In genomic region chr19:44141191-44142013, GRCh38 we compare ENCODE assay signal across 8 cellular contexts.
DNase-seq lines count a peak whose midpoint lies in the region; ATAC-seq, FAIRE-seq and TF ChIP-seq lines count a peak whose summit lies in the region.

Gene ZNF234 (plus strand): TSS chr19:44141554. CDS start chr19:44144633, 3,079 bp downstream.

- FAIRE-seq in urothelium cell line (lab: Jason Lieb, UNC) = peak; percentile 44

- H3K4me3 ChIP-seq in astrocyte of the cerebellum (ENCODE audit: low read depth, low read length) = peak within 1 kb of the TSS; percentile 75

- in situ Hi-C loops in astrocyte of the cerebellum (cut with HindIII; ENCODE audit: low sequenced_read_pairs) = no loop called here

- DNase-seq in DMS 273 treated with DMSO at 0.1 percent for 48 hours (lab: John Stamatoyannopoulos, UW) (peak; percentile 60), NCI-H1092 treated with DMSO at 0.1 percent for 48 hours (lab: John Stamatoyannopoulos, UW) (peak; percentile 38), T1000 (lab: John Stamatoyannopoulos, UW) (peak; percentile 63), astrocyte of the cerebellum (ENCODE audit: low read depth) (peak; percentile 55), hepatic stellate cell (ENCODE audit: low spot score) (peak; percentile 88), putamen (ENCODE audit: low spot score) (peak; percentile 92), urothelium cell line (ENCODE audit: low spot score) (peak; percentile 90)

- no peak for TF ChIP-seq CTCF in astrocyte of the cerebellum (IDR thresholded peaks at IDR 0.05; ENCODE audit: low read depth, low read length, missing control alignments)

- ATAC-seq in GM21825 (IDR thresholded peaks at IDR 0.05; ENCODE audit: unreplicated experiment) = peak; percentile 87

Comparison
In these comparisons a context has a peak if more than half of its experiments do, and no peak if none do; other contexts are left out.
1. Peak in every context shown above with its lines: DNase-seq, ATAC-seq and H3K4me3 ChIP-seq.
2. DNase-seq: peak in every context shown above with its lines; median percentile 92 in putamen; 90 in urothelium cell line; 88 in hepatic stellate cell; 63 in T1000; 60 in DMS 273 treated with DMSO at 0.1 percent for 48 hours; 55 in astrocyte of the cerebellum; 38 in NCI-H1092 treated with DMSO at 0.1 percent for 48 hours.